ENCODE assay signal across 8 cellular contexts in genomic region chr15:29822685-29823459, GRCh38. TPM values are rescaled to one million over a fixed set of nuclear protein-coding genes. Genes with fewer than 3 reads are reported as not detected.
A peak's percentile ranks its signal among the peaks of the same experiment; 100 is the strongest.
DNase-seq lines count a peak whose midpoint lies in the region; ATAC-seq and TF ChIP-seq lines count a peak whose summit lies in the region.

No MANE protein-coding gene starts in this region.

- H3K36me3 ChIP-seq in SJCRH30 (no peaks in the 10 kb centered on the region), mesodermal cell (ENCODE audit: control insufficient read depth, insufficient read depth, low read length) (peaks cover 9% of the 10 kb centered on the region), transverse colon (no peaks in the 10 kb centered on the region)

- WGBS in mesodermal cell (ENCODE audit: insufficient coverage in 2 of 2), 2 experiments: 13 to 16% methylated on average over 25 to 26 of the region's 31 CpGs
- WGBS in transverse colon (ENCODE audit: low coverage in 1 of 2), 2 donors: 11 to 25% methylated on average over 2 to 31 of the region's 31 CpGs

- intact Hi-C loops in transverse colon (cut with DNase I; ENCODE audit: low total_unique reads): no loop called here

- H3K27ac ChIP-seq in SJCRH30 (peak overlapping the region; percentile 79), mesodermal cell (ENCODE audit: low read depth, low read length, severe bottlenecking) (peak overlapping the region; percentile 99), transverse colon (peak overlapping the region; percentile 92 to 98 (median 96))

- TF ChIP-seq POLR2A in erythroblast (IDR thresholded peaks at IDR 0.05; ENCODE audit: low read length) (no peak), transverse colon (IDR thresholded peaks at IDR 0.05) (no peak)

- in situ Hi-C loops in transverse colon (cut with MboI; ENCODE audit: low pct_ligation_motif_present in 1 of 4, low pct_unique_long_range_greater_than_20kb in 1 of 4, low sequenced_read_pairs in 3 of 4): no loop called here

- no peak for TF ChIP-seq EP300 in transverse colon (IDR thresholded peaks at IDR 0.05; ENCODE audit: low read depth)

- ATAC-seq in GM18520 (IDR thresholded peaks at IDR 0.05; ENCODE audit: unreplicated experiment): no peak

- H3K9me3 ChIP-seq in SJCRH30 (replicated peaks) (no peaks in the 10 kb centered on the region), mesodermal cell (ENCODE audit: control insufficient read depth, low read length) (no peaks in the 10 kb centered on the region), transverse colon (no peaks in the 10 kb centered on the region)

- DNase-seq in activated CD8-positive, alpha-beta memory T cell treated with anti-CD3 and anti-CD28 coated beads, Interleukin-2, amount 50 U/mL, for 48 hours: peak; percentile 54
- DNase-seq in activated CD8-positive, alpha-beta memory T cell treated with anti-CD3 and anti-CD28 coated beads, Interleukin-2, amount 50 U/mL, for 4 hours: no peak
- DNase-seq in SJCRH30 (peak in 1 of 2 experiments; percentile 76), erythroblast (lab: John Stamatoyannopoulos, UW) (peak; percentile 18 to 32), transverse colon (peak; percentile 72), HK-2 (ENCODE audit: unreplicated experiment) (no peak)

- no peaks in the 10 kb centered on the region for H3K27me3 ChIP-seq in SJCRH30
- H3K27me3 ChIP-seq in transverse colon: peaks cover 7% of the 10 kb centered on the region

- H3K4me3 ChIP-seq in SJCRH30 (peak overlapping the region; percentile 100), mesodermal cell (ENCODE audit: extremely low read depth, insufficient read depth, low read length, poor library complexity, severe bottlenecking) (peak overlapping the region; percentile 75), transverse colon (peak overlapping the region; percentile 24 to 64 (median 62))

- H3K4me1 ChIP-seq in SJCRH30: peaks cover 10% of the 10 kb centered on the region
- peaks cover 19% of the 10 kb centered on the region for H3K4me1 ChIP-seq in mesodermal cell (ENCODE audit: control insufficient read depth, insufficient read depth, low read length, poor library complexity, severe bottlenecking)
- H3K4me1 ChIP-seq in transverse colon: peaks cover 0 to 31% (median 5%) of the 10 kb centered on the region in 4 donors

- TF ChIP-seq CTCF in transverse colon (IDR thresholded peaks at IDR 0.05): no peak

RNA-seq across cellular contexts. Expression of gene TJP1, which starts 0.6 kb away (rescaled TPM):
- 59.2 and 60.1 TPM in 2 replicates for total RNA-seq in SJCRH30 (2014; rRNA removed; shearing (Covaris generic))
- 118 TPM for polyA plus RNA-seq in mesodermal cell (2013, experiment 1 of 2)
- 106 TPM for polyA plus RNA-seq in mesodermal cell (2013, experiment 2 of 2)
- total RNA-seq in transverse colon: 100 to 1,000 TPM in 1 of 4 donors, 10 to 100 TPM in 3; 69.9 to 119 (median 93.0) TPM

Comparison
In these comparisons a context has a peak if more than half of its experiments do, and no peak if none do; other contexts are left out.
1. DNase-seq: peak in activated CD8-positive, alpha-beta memory T cell treated with anti-CD3 and anti-CD28 coated beads, Interleukin-2, amount 50 U/mL, for 48 hours (single experiment), erythroblast (2 of 2) and transverse colon (single experiment); none in activated CD8-positive, alpha-beta memory T cell treated with anti-CD3 and anti-CD28 coated beads, Interleukin-2, amount 50 U/mL, for 4 hours (single experiment) and HK-2 (single experiment).
2. Peak in every context shown above with its lines, with median percentiles within 50 percentile points of each other: H3K27ac ChIP-seq and H3K4me3 ChIP-seq.